ENCODE assay signal across 8 cellular contexts in genomic region chr3:50154840-50155490, GRCh38. TPM values are rescaled to one million over a fixed set of nuclear protein-coding genes. Genes with fewer than 3 reads are reported as not detected.
DNase-seq lines count a peak whose midpoint lies in the region; ATAC-seq and TF ChIP-seq lines count a peak whose summit lies in the region.

SEMA3F (plus strand) TSS chr3:50155324; CDS start chr3:50159623, 4,299 bp downstream.

- no peaks in the 10 kb centered on the region for H3K36me3 ChIP-seq in prostate gland
- no peaks in the 10 kb centered on the region for H3K36me3 ChIP-seq in upper lobe of left lung

- no peaks in the 10 kb centered on the region for H3K9me3 Mint-ChIP-seq in activated naive CD4-positive, alpha-beta T cell treated with anti-CD3 and anti-CD28 coated beads, Interleukin-2, amount 50 U/mL, for 72 hours

- H3K27ac Mint-ChIP-seq in activated naive CD4-positive, alpha-beta T cell treated with anti-CD3 and anti-CD28 coated beads, Interleukin-2, amount 50 U/mL, for 72 hours = no peak within 1 kb of the TSS

- TF ChIP-seq EP300 in upper lobe of left lung (IDR thresholded peaks at IDR 0.05) = no peak

- peak; percentile 99 for DNase-seq in 8988T
- peak; percentile 79 for DNase-seq in RWPE1 (ENCODE audit: low spot score)
- peak in 1 of 2 donors; percentile 74 for DNase-seq in activated naive CD4-positive, alpha-beta T cell treated with anti-CD3 and anti-CD28 coated beads, Interleukin-2, amount 50 U/mL, for 72 hours (ENCODE audit: low spot score in 2 of 2)
- DNase-seq in Right ventricle myocardium inferior (ENCODE audit: missing footprints) = peak; percentile 83
- peak; percentile 72 for DNase-seq in prostate gland (ENCODE audit: low spot score)
- DNase-seq in upper lobe of left lung = peak; percentile 68 to 94

- H3K4me3 ChIP-seq in prostate gland (peak within 1 kb of the TSS; percentile 53 to 66), upper lobe of left lung (peak within 1 kb of the TSS; percentile 52 to 75 (median 62))

- H3K36me3 Mint-ChIP-seq in activated naive CD4-positive, alpha-beta T cell treated with anti-CD3 and anti-CD28 coated beads, Interleukin-2, amount 50 U/mL, for 72 hours = no peaks in the 10 kb centered on the region

- peaks cover 22% of the 10 kb centered on the region for H3K4me1 ChIP-seq in prostate gland (replicated peaks)
- peaks cover 32 to 70% (median 47%) of the 10 kb centered on the region in 4 donors for H3K4me1 ChIP-seq in upper lobe of left lung

- POLR2A ChIA-PET in RWPE1 (lab: Yijun Ruan, JAX; ENCODE audit: low non-redundant PET) = no interaction called here

- TF ChIP-seq CTCF in RWPE1 (conservative IDR thresholded peaks at IDR 0.05; ENCODE audit: low read depth) = peak; percentile 28
- TF ChIP-seq CTCF in prostate gland (IDR thresholded peaks at IDR 0.05) = peak in 1 of 4 experiments; percentile 55
- peak in 5 of 6 experiments; percentile 35 to 76 (median 63) for TF ChIP-seq CTCF in upper lobe of left lung (IDR thresholded peaks at IDR 0.05)

- intact Hi-C loops in Right ventricle myocardium inferior (cut with DNase I) = loop anchor here (2.0 kb wide), 1 partner anchor 34 kb away; no protein-coding TSS in a partner anchor
- intact Hi-C loops in prostate gland (cut with DNase I) = no loop called here

- under 1% methylated on average over 59 of the region's 98 CpGs for WGBS in prostate gland
- 0% methylated on average over 7 of the region's 98 CpGs; no CpG with 5 or more reads in 1 of the 2 donors for WGBS in upper lobe of left lung, 2 donors

- peak; percentile 93 for TF ChIP-seq POLR2A in prostate gland (IDR thresholded peaks at IDR 0.05)
- TF ChIP-seq POLR2A in upper lobe of left lung (IDR thresholded peaks at IDR 0.05) = peak in 3 of 4 donors; percentile 24 to 75 (median 31)

- H3K27ac ChIP-seq in RWPE1 (peak within 1 kb of the TSS; percentile 99), prostate gland (peak within 1 kb of the TSS; percentile 83), upper lobe of left lung (peak within 1 kb of the TSS; percentile 74 to 95 (median 84))

- peak; percentile 75 for ATAC-seq in GM18511 (IDR thresholded peaks at IDR 0.05; ENCODE audit: unreplicated experiment)
- peak; percentile 61 for ATAC-seq in HG03175 (IDR thresholded peaks at IDR 0.05; ENCODE audit: unreplicated experiment)
- peak; percentile 93 to 94 for ATAC-seq in activated naive CD4-positive, alpha-beta T cell treated with anti-CD3 and anti-CD28 coated beads, Interleukin-2, amount 50 U/mL, for 72 hours
- peak; percentile 86 for ATAC-seq in Right ventricle myocardium inferior
- peak; percentile 67 to 83 for ATAC-seq in upper lobe of left lung (ENCODE audit: low FRiP score in 2 of 2)

- no peaks in the 10 kb centered on the region for H3K27me3 ChIP-seq in prostate gland (replicated peaks; ENCODE audit: insufficient read depth)
- H3K27me3 ChIP-seq in upper lobe of left lung = peaks cover 0 to 19% (median 4%) of the 10 kb centered on the region in 4 donors

- no peaks in the 10 kb centered on the region for H3K9me3 ChIP-seq in prostate gland
- no peaks in the 10 kb centered on the region for H3K9me3 ChIP-seq in upper lobe of left lung

- CTCF ChIA-PET in RWPE1 (lab: Yijun Ruan, JAX) = interaction anchor here (0.8 kb wide), 1 partner anchor 34 kb away, joined by 3 read pairs; no protein-coding TSS in a partner anchor

RNA-seq across cellular contexts. Expression of gene SEMA3F, which starts in this region (rescaled TPM):
- total RNA-seq in activated naive CD4-positive, alpha-beta T cell treated with anti-CD3 and anti-CD28 coated beads, Interleukin-2, amount 50 U/mL, for 72 hours = under 1 TPM; 0.32 to 0.54 TPM
- total RNA-seq in Right ventricle myocardium inferior = 12.3 TPM
- total RNA-seq in prostate gland = 10 to 100 TPM; 43.3 to 71.8 TPM
- 10 to 100 TPM in 5 of 6 donors, 1 to 10 TPM in 1; 4.2 to 76.0 (median 27.5) TPM for total RNA-seq in upper lobe of left lung

Comparison
In these comparisons a context has a peak if more than half of its experiments do, and no peak if none do; other contexts are left out.
1. Peak in ATAC-seq in activated naive CD4-positive, alpha-beta T cell treated with anti-CD3 and anti-CD28 coated beads, Interleukin-2, amount 50 U/mL, for 72 hours; RNA of the gene not detected or under 1 TPM.